ENCODE assay signal across 16 cellular contexts in the genomic region with DNA sequence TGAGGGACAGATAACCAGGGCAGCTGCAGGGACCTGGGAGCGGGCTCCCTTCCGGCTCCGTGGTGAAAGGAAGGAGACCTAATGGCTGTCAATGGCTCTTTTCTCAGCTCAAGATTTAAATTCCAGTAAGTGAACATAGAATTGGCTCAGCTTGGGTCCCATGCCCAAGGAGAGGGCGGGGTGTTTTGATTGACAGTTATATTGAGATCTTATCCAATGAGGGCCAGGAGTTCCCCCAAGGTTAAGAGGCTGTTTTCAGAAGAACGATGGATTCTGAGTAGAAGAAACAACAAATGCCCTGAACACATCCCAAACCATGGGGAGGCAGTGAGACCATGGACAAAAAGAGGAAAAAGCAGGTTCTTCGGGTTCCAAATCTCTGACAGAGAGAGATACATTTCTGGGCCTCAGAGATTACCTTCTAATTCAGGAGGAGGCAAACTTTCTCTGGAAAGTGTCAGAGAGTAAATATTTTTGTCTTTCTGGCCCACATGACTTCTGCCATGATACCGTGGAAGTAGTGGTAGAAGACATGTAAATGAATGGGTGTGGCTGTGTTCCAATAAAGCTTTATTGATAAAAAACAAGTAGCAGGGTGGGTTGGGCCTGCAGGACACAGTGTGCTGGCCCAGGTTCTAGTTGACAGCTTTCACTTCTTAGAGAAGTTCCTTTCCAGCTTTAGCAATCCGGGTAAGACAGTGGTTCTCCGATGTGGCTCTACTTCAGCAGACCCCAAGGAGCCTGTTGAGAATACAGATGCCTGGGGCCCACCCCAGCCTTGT.
"Had no signal": no experiment of that assay in that cellular context is flagged by ENCODE, and none has a peak within 500 bp of the region (broad histone marks: within the 10 kb centered on the region; RNA-seq: fewer than 3 reads in every experiment).

No MANE protein-coding gene starts in this region.

- H3K9me3 ChIP-seq: heart left ventricle, mucosa of descending colon, ovary, right atrium auricular region, stomach, thoracic aorta, transverse colon had no signal

- H3K4me3 ChIP-seq: heart left ventricle, mucosa of descending colon, ovary, right atrium auricular region, stomach, thoracic aorta, transverse colon had no signal

- H3K4me3 Mint-ChIP-seq: naive thymus-derived CD8-positive, alpha-beta T cell had no signal

- H3K27ac Mint-ChIP-seq: naive thymus-derived CD8-positive, alpha-beta T cell had no signal

- ATAC-seq: heart left ventricle; mucosa of descending colon; naive thymus-derived CD8-positive, alpha-beta T cell had no signal

- H3K27me3 ChIP-seq: ovary, right atrium auricular region, stomach, transverse colon had no signal

- H3K36me3 ChIP-seq: heart left ventricle, ovary, right atrium auricular region, stomach, thoracic aorta, transverse colon had no signal

- DNase-seq: dermis blood vessel endothelial cell; erythroblast; heart left ventricle; hippocampal formation; mammary epithelial cell; mucosa of descending colon; naive thymus-derived CD8-positive, alpha-beta T cell; ovary; small intestine; stimulated activated CD4-positive, alpha-beta T cell treated with anti-CD3 and anti-CD28 coated beads, Interleukin-12 subunit alpha, Interleukin-12 subunit beta, amount 100 ng/mL, for 4 hours; stimulated activated naive CD4-positive, alpha-beta T cell; stomach; substantia nigra; transverse colon had no signal

- H3K27ac ChIP-seq: heart left ventricle, ovary, right atrium auricular region, stomach, thoracic aorta, transverse colon had no signal

- H3K9me3 Mint-ChIP-seq: naive thymus-derived CD8-positive, alpha-beta T cell had no signal

- H3K36me3 Mint-ChIP-seq: naive thymus-derived CD8-positive, alpha-beta T cell had no signal
